23 cellular contexts compared by ENCODE assay signal in the genomic region with DNA sequence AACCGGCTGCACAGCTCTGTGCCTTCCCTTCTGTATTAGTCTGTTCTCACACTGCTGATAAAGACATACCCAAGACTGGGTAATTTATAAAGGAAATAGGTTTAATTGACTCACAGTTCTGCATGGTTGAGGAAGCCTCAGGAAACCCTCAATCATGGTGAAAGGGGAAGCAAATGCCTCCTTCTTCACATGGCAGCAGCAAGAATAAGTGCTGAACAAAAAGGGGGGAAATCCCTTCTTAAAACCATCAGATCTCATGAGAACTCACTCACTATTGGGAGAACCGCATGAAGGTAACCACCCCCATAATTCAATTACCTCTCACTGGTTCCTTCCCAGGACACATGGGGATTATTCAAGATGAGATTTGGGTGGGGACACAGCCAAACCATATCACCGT.
"Had no signal": no experiment of that assay in that cellular context is flagged by ENCODE, and none has a peak within 500 bp of the region (broad histone marks: within the 10 kb centered on the region; RNA-seq: fewer than 3 reads in every experiment).

No MANE protein-coding gene starts in this region.

- H3K27ac Mint-ChIP-seq: dendritic cell treated with granulocyte-macrophage colony-stimulating factor and Interleukin-4, amounts not matched to agents 40 ng/mL and 50 ng/mL, for 4 days; effector memory CD8-positive, alpha-beta T cell; endodermal cell; mesothelial cell of epicardium had no signal

- H3K36me3 Mint-ChIP-seq: mesothelial cell of epicardium had no signal

- ATAC-seq: effector memory CD8-positive, alpha-beta T cell; esophagus mucosa; gastrocnemius medialis; heart right ventricle; left cardiac atrium; left lung; left ventricle myocardium superior; lower lobe of right lung; mucosa of descending colon had no signal

- H3K4me1 Mint-ChIP-seq: endodermal cell, mesothelial cell of epicardium had no signal

- H3K4me3 Mint-ChIP-seq: dendritic cell treated with granulocyte-macrophage colony-stimulating factor and Interleukin-4, amounts not matched to agents 40 ng/mL and 50 ng/mL, for 4 days; effector memory CD8-positive, alpha-beta T cell; endodermal cell; mesothelial cell of epicardium had no signal

- DNase-seq: colonic mucosa; cortex of kidney; effector CD8-positive, alpha-beta T cell; effector memory CD8-positive, alpha-beta T cell; endodermal cell; erythroblast; esophagus squamous epithelium; foreskin fibroblast; foreskin melanocyte; gastrocnemius medialis; glutamatergic neuron; head of caudate nucleus; heart right ventricle; hippocampal formation; left cardiac atrium; left lung; left ventricle myocardium superior; lower lobe of right lung; mesenchymal stem cell; mucosa of descending colon had no signal

- H3K27me3 Mint-ChIP-seq: dendritic cell treated with granulocyte-macrophage colony-stimulating factor and Interleukin-4, amounts not matched to agents 40 ng/mL and 50 ng/mL, for 4 days had no signal
